8 cellular contexts compared by ENCODE assay signal in the genomic region with DNA sequence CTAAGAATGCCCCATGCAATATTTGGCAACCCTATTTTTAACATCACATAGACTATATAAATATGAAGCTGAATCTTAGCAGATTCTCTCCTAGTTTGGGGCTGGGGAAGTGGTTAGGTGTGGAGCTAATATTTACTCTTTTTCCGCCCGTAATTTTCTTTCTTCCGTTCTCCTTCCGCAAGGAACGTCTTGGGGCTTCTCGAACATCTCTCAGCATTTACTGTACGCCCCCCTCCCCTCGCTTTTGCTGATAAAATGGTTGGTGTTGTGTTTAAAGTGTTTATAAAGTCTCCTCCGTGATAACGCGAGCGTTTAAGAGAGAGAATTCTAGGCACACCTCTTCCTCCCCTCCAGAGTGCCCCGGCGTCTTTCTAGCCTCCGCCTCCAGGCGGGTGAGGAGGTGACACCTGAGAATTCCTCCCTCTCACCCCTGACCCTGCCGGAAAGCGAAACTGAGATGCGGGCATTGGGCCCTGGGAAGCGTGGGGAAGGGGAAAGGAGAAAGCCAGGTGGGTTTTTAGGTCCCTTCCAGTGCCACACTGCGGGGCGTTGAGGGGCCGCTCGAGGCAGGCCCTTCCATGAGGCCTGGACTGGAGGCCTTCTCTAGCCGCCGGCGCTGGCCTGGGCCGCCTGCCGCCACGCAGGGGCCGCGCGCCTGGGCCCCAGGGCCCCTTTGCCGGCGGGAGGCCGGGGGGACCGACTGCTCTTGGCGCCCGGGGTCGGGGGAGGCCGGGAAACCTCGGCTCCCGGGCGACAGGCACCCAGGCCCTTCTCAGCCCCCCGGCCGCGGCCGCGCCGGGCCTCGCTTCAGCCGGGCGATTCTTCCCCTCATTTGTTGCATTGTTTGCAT.
DNase-seq lines count a peak whose midpoint lies in the region; ATAC-seq and TF ChIP-seq lines count a peak whose summit lies in the region.
"Not testable (repeated sequence)": the region's sequence is repeated elsewhere in the genome, so short reads cannot be mapped to it uniquely, and the experiment has no call there.

No MANE protein-coding gene starts in this region.

- not testable (repeated sequence) for TF ChIP-seq EP300 in suprapubic skin (IDR thresholded peaks at IDR 0.05)

- peaks cover 60% of the 10 kb centered on the region for H3K4me1 Mint-ChIP-seq in activated T-cell treated with anti-CD3 and anti-CD28 coated beads, Interleukin-2, amount 50 U/mL, for 4 hours (ENCODE audit: low read depth)
- peaks cover 14 to 33% (median 23%) of the 10 kb centered on the region in 3 donors for H3K4me1 Mint-ChIP-seq in naive B cell

- ATAC-seq in GM18499 (IDR thresholded peaks at IDR 0.05; ENCODE audit: insufficient read depth, unreplicated experiment) (peak; percentile 68), GM21737 (IDR thresholded peaks at IDR 0.05; ENCODE audit: unreplicated experiment) (peak; percentile 84), HG03521 (IDR thresholded peaks at IDR 0.05; ENCODE audit: unreplicated experiment) (peak; percentile 88), RWPE2 (ENCODE audit: low read depth) (peak; percentile 95), naive B cell (ENCODE audit: low read depth in 2 of 2) (peak; percentile 93 to 95)
- peak; percentile 93 to 94 for ATAC-seq in activated T-cell treated with anti-CD3 and anti-CD28 coated beads, Interleukin-2, amount 50 U/mL, for 4 hours

- not testable (repeated sequence) for H3K27me3 ChIP-seq in RWPE2 (ENCODE audit: insufficient read depth, poor library complexity, severe bottlenecking); suprapubic skin

- peak overlapping the region; percentile 90 to 98 (median 95) for H3K27ac Mint-ChIP-seq in naive B cell

- H3K9me3 Mint-ChIP-seq in activated T-cell treated with anti-CD3 and anti-CD28 coated beads, Interleukin-2, amount 50 U/mL, for 4 hours; naive B cell: not testable (repeated sequence)

- H3K4me1 ChIP-seq in RWPE2 (ENCODE audit: insufficient read depth, poor library complexity, severe bottlenecking); suprapubic skin: not testable (repeated sequence)

- DNase-seq in RWPE2 (ENCODE audit: low spot score); suprapubic skin (ENCODE audit: low spot score in 2 of 2): not testable (repeated sequence)
- DNase-seq in activated T-cell treated with anti-CD3 and anti-CD28 coated beads, Interleukin-2, amount 50 U/mL, for 4 hours, result peak; percentile 65
- peak; percentile 67 for DNase-seq in epithelial cell of esophagus (ENCODE audit: low read depth)
- peak; percentile 58 for DNase-seq in naive B cell

- H3K4me3 ChIP-seq in RWPE2 (ENCODE audit: severe bottlenecking) (peak overlapping the region; percentile 49), epithelial cell of esophagus (ENCODE audit: low read length) (peak overlapping the region; percentile 50), suprapubic skin (peak overlapping the region; percentile 52)

- not testable (repeated sequence) for H3K27me3 Mint-ChIP-seq in activated T-cell treated with anti-CD3 and anti-CD28 coated beads, Interleukin-2, amount 50 U/mL, for 4 hours (ENCODE audit: low read depth)
- H3K27me3 Mint-ChIP-seq in naive B cell, result peaks cover 0 to 16% (median 0%) of the 10 kb centered on the region in 3 donors

- H3K9me3 ChIP-seq in RWPE2 (ENCODE audit: severe bottlenecking); suprapubic skin: not testable (repeated sequence)

- peak overlapping the region; percentile 90 for H3K4me3 Mint-ChIP-seq in activated T-cell treated with anti-CD3 and anti-CD28 coated beads, Interleukin-2, amount 50 U/mL, for 4 hours
- H3K4me3 Mint-ChIP-seq in naive B cell, result peak overlapping the region; percentile 86 to 96 (median 90)

- H3K27ac ChIP-seq in RWPE2 (ENCODE audit: poor library complexity, severe bottlenecking) (peak overlapping the region; percentile 32), suprapubic skin (peak overlapping the region; percentile 52)

- not testable (repeated sequence) for H3K36me3 ChIP-seq in RWPE2 (ENCODE audit: low read depth); suprapubic skin

- TF ChIP-seq CTCF in RWPE2 (IDR thresholded peaks at IDR 0.05; ENCODE audit: poor library complexity, severe bottlenecking); epithelial cell of esophagus (IDR thresholded peaks at IDR 0.05; ENCODE audit: insufficient read depth, low read depth, low read length, missing control alignments); suprapubic skin (IDR thresholded peaks at IDR 0.05): not testable (repeated sequence)

- 28% methylated on average over 41 of the region's 53 CpGs for WGBS in suprapubic skin

- H3K36me3 Mint-ChIP-seq in activated T-cell treated with anti-CD3 and anti-CD28 coated beads, Interleukin-2, amount 50 U/mL, for 4 hours (ENCODE audit: insufficient read depth); naive B cell: not testable (repeated sequence)

- TF ChIP-seq POLR2A in suprapubic skin (IDR thresholded peaks at IDR 0.05), result not testable (repeated sequence)
